ENCODE assay signal across 7 cellular contexts in genomic region chr5:40338469-40338868, GRCh38.
DNase-seq lines count a peak whose midpoint lies in the region; ATAC-seq, FAIRE-seq and TF ChIP-seq lines count a peak whose summit lies in the region.
"Not testable (repeated sequence)": the region's sequence is repeated elsewhere in the genome, so short reads cannot be mapped to it uniquely, and the experiment has no call there.

No MANE protein-coding gene starts in this region.

- intact Hi-C loops in CD8-positive, alpha-beta T cell (cut with DNase I, micrococcal nuclease): not testable (repeated sequence)
- intact Hi-C loops in activated T-helper 2 cell treated with anti-CD3 and anti-CD28 coated beads, Interferon-gamma antibody, Interleukin-2, Interleukin-4, amounts not matched to agents 10 μg/mL and 5 μg/mL and 100 μg/mL, durations not matched to agents 14 hours and 24 hours and 36 hours (cut with micrococcal nuclease): loop anchor here (1.0 kb wide), 1 partner anchor 61 kb away; no protein-coding TSS in a partner anchor

- H3K4me3 ChIP-seq in CD8-positive, alpha-beta T cell (ENCODE audit: low read depth, low read length); small intestine (ENCODE audit: low read depth in 1 of 2, low read length in 2 of 2): not testable (repeated sequence)

- not testable (repeated sequence) for TF ChIP-seq CTCF in CD8-positive, alpha-beta T cell (IDR thresholded peaks at IDR 0.05)

- H3K36me3 Mint-ChIP-seq in CD8-positive, alpha-beta T cell; effector memory CD8-positive, alpha-beta T cell (ENCODE audit: insufficient read depth): not testable (repeated sequence)
- peaks cover 31% of the 10 kb centered on the region for H3K36me3 Mint-ChIP-seq in T-helper 1 cell treated with Interleukin-12 subunit alpha and Interleukin-12 subunit beta and Interleukin-4 antibody, amounts not matched to agents 30 μg/mL and 1 μg/mL, for 36 hours (ENCODE audit: low read depth)
- H3K36me3 Mint-ChIP-seq in activated CD4-positive, alpha-beta T cell treated with anti-CD3 and anti-CD28 coated beads, Interleukin-2, amount 10 ng/mL, durations not matched to agents 7 days and 5 days (ENCODE audit: low read depth): peaks cover 19% of the 10 kb centered on the region
- H3K36me3 Mint-ChIP-seq in activated CD8-positive, alpha-beta memory T cell treated with anti-CD3 and anti-CD28 coated beads, Interleukin-2, amount 10 ng/mL, durations not matched to agents 7 days and 5 days: peaks cover 54% of the 10 kb centered on the region
- peaks cover 64% of the 10 kb centered on the region for H3K36me3 Mint-ChIP-seq in activated T-helper 2 cell treated with anti-CD3 and anti-CD28 coated beads, Interferon-gamma antibody, Interleukin-2, Interleukin-4, amounts not matched to agents 10 μg/mL and 5 μg/mL and 100 μg/mL, durations not matched to agents 14 hours and 24 hours and 36 hours (ENCODE audit: low read depth)

- peaks cover 26% of the 10 kb centered on the region for H3K4me1 Mint-ChIP-seq in CD8-positive, alpha-beta T cell (ENCODE audit: low read depth)
- peaks cover 24% of the 10 kb centered on the region for H3K4me1 Mint-ChIP-seq in T-helper 1 cell treated with Interleukin-12 subunit alpha and Interleukin-12 subunit beta and Interleukin-4 antibody, amounts not matched to agents 30 μg/mL and 1 μg/mL, for 36 hours (ENCODE audit: low read depth)
- H3K4me1 Mint-ChIP-seq in activated CD4-positive, alpha-beta T cell treated with anti-CD3 and anti-CD28 coated beads, Interleukin-2, amount 10 ng/mL, durations not matched to agents 7 days and 5 days: peaks cover 24% of the 10 kb centered on the region
- peaks cover 49% of the 10 kb centered on the region for H3K4me1 Mint-ChIP-seq in activated CD8-positive, alpha-beta memory T cell treated with anti-CD3 and anti-CD28 coated beads, Interleukin-2, amount 10 ng/mL, durations not matched to agents 7 days and 5 days
- peaks cover 40% of the 10 kb centered on the region for H3K4me1 Mint-ChIP-seq in activated T-helper 2 cell treated with anti-CD3 and anti-CD28 coated beads, Interferon-gamma antibody, Interleukin-2, Interleukin-4, amounts not matched to agents 10 μg/mL and 5 μg/mL and 100 μg/mL, durations not matched to agents 14 hours and 24 hours and 36 hours (ENCODE audit: low read depth)
- peaks cover 43 to 48% of the 10 kb centered on the region in 2 donors for H3K4me1 Mint-ChIP-seq in effector memory CD8-positive, alpha-beta T cell (ENCODE audit: low read depth in 2 of 2)

- CTCF ChIA-PET in CD8-positive, alpha-beta T cell (lab: Charles Lee); activated CD4-positive, alpha-beta T cell treated with anti-CD3 and anti-CD28 coated beads, Interleukin-2, amount 10 ng/mL, durations not matched to agents 7 days and 5 days (lab: Charles Lee); activated CD8-positive, alpha-beta memory T cell treated with anti-CD3 and anti-CD28 coated beads, Interleukin-2, amount 10 ng/mL, durations not matched to agents 7 days and 5 days (lab: Charles Lee): not testable (repeated sequence)

- H3K9me3 ChIP-seq in CD8-positive, alpha-beta T cell (ENCODE audit: low read length); small intestine (ENCODE audit: control insufficient read depth, low read depth): not testable (repeated sequence)

- POLR2A ChIA-PET in CD8-positive, alpha-beta T cell (lab: Charles Lee): interaction anchor here (1.0 kb wide), 1 partner anchor 339 kb away, joined by 3 read pairs; no protein-coding TSS in a partner anchor
- POLR2A ChIA-PET in activated CD4-positive, alpha-beta T cell treated with anti-CD3 and anti-CD28 coated beads, Interleukin-2, amount 10 ng/mL, durations not matched to agents 7 days and 5 days (lab: Charles Lee): not testable (repeated sequence)

- H3K9me3 Mint-ChIP-seq in CD8-positive, alpha-beta T cell; activated CD8-positive, alpha-beta memory T cell treated with anti-CD3 and anti-CD28 coated beads, Interleukin-2, amount 10 ng/mL, durations not matched to agents 7 days and 5 days (ENCODE audit: low read depth); effector memory CD8-positive, alpha-beta T cell: not testable (repeated sequence)
- H3K9me3 Mint-ChIP-seq in T-helper 1 cell treated with Interleukin-12 subunit alpha and Interleukin-12 subunit beta and Interleukin-4 antibody, amounts not matched to agents 30 μg/mL and 1 μg/mL, for 36 hours: peaks cover 29% of the 10 kb centered on the region
- H3K9me3 Mint-ChIP-seq in activated CD4-positive, alpha-beta T cell treated with anti-CD3 and anti-CD28 coated beads, Interleukin-2, amount 10 ng/mL, durations not matched to agents 7 days and 5 days: peaks cover 17% of the 10 kb centered on the region
- H3K9me3 Mint-ChIP-seq in activated T-helper 2 cell treated with anti-CD3 and anti-CD28 coated beads, Interferon-gamma antibody, Interleukin-2, Interleukin-4, amounts not matched to agents 10 μg/mL and 5 μg/mL and 100 μg/mL, durations not matched to agents 14 hours and 24 hours and 36 hours: peaks cover 59% of the 10 kb centered on the region

- H3K27me3 ChIP-seq in CD8-positive, alpha-beta T cell (ENCODE audit: insufficient read depth, low read length); small intestine (ENCODE audit: control insufficient read depth in 2 of 2, insufficient read depth in 2 of 2, low read length in 2 of 2): not testable (repeated sequence)

- not testable (repeated sequence) for H3K4me1 ChIP-seq in CD8-positive, alpha-beta T cell (ENCODE audit: insufficient read depth, low read length); small intestine (ENCODE audit: control insufficient read depth in 2 of 2, insufficient read depth in 1 of 2, low read depth in 1 of 2, low read length in 1 of 2)

- H3K27me3 Mint-ChIP-seq in CD8-positive, alpha-beta T cell (ENCODE audit: low read depth); T-helper 1 cell treated with Interleukin-12 subunit alpha and Interleukin-12 subunit beta and Interleukin-4 antibody, amounts not matched to agents 30 μg/mL and 1 μg/mL, for 36 hours (ENCODE audit: low read depth); activated CD4-positive, alpha-beta T cell treated with anti-CD3 and anti-CD28 coated beads, Interleukin-2, amount 10 ng/mL, durations not matched to agents 7 days and 5 days; activated CD8-positive, alpha-beta memory T cell treated with anti-CD3 and anti-CD28 coated beads, Interleukin-2, amount 10 ng/mL, durations not matched to agents 7 days and 5 days; activated T-helper 2 cell treated with anti-CD3 and anti-CD28 coated beads, Interferon-gamma antibody, Interleukin-2, Interleukin-4, amounts not matched to agents 10 μg/mL and 5 μg/mL and 100 μg/mL, durations not matched to agents 14 hours and 24 hours and 36 hours (ENCODE audit: low read depth); effector memory CD8-positive, alpha-beta T cell: not testable (repeated sequence)

- H3K4me3 Mint-ChIP-seq in CD8-positive, alpha-beta T cell: peak overlapping the region; percentile 9
- H3K4me3 Mint-ChIP-seq in T-helper 1 cell treated with Interleukin-12 subunit alpha and Interleukin-12 subunit beta and Interleukin-4 antibody, amounts not matched to agents 30 μg/mL and 1 μg/mL, for 36 hours: peak overlapping the region; percentile 18
- not testable (repeated sequence) for H3K4me3 Mint-ChIP-seq in activated CD4-positive, alpha-beta T cell treated with anti-CD3 and anti-CD28 coated beads, Interleukin-2, amount 10 ng/mL, durations not matched to agents 7 days and 5 days
- peak overlapping the region; percentile 20 for H3K4me3 Mint-ChIP-seq in activated CD8-positive, alpha-beta memory T cell treated with anti-CD3 and anti-CD28 coated beads, Interleukin-2, amount 10 ng/mL, durations not matched to agents 7 days and 5 days
- peak overlapping the region; percentile 1 for H3K4me3 Mint-ChIP-seq in activated T-helper 2 cell treated with anti-CD3 and anti-CD28 coated beads, Interferon-gamma antibody, Interleukin-2, Interleukin-4, amounts not matched to agents 10 μg/mL and 5 μg/mL and 100 μg/mL, durations not matched to agents 14 hours and 24 hours and 36 hours (ENCODE audit: low read depth)
- peak overlapping the region; percentile 50 to 53 for H3K4me3 Mint-ChIP-seq in effector memory CD8-positive, alpha-beta T cell

- not testable (repeated sequence) for FAIRE-seq in small intestine (lab: Jason Lieb, UNC)

- not testable (repeated sequence) for DNase-seq in CD8-positive, alpha-beta T cell; activated CD4-positive, alpha-beta T cell treated with anti-CD3 and anti-CD28 coated beads, Interleukin-2, amount 10 ng/mL, durations not matched to agents 7 days and 5 days; activated CD8-positive, alpha-beta memory T cell treated with anti-CD3 and anti-CD28 coated beads, Interleukin-2, amount 10 ng/mL, durations not matched to agents 7 days and 5 days; activated T-helper 2 cell treated with anti-CD3 and anti-CD28 coated beads, Interferon-gamma antibody, Interleukin-2, Interleukin-4, amounts not matched to agents 10 μg/mL and 5 μg/mL and 100 μg/mL, durations not matched to agents 14 hours and 24 hours and 36 hours (ENCODE audit: low spot score); effector memory CD8-positive, alpha-beta T cell
- peak; percentile 40 for DNase-seq in small intestine

- not testable (repeated sequence) for H3K27ac ChIP-seq in CD8-positive, alpha-beta T cell (ENCODE audit: low read depth, low read length); small intestine (ENCODE audit: low read depth in 1 of 2, low read length in 1 of 2)

- H3K27ac Mint-ChIP-seq in CD8-positive, alpha-beta T cell: peak overlapping the region; percentile 14
- H3K27ac Mint-ChIP-seq in T-helper 1 cell treated with Interleukin-12 subunit alpha and Interleukin-12 subunit beta and Interleukin-4 antibody, amounts not matched to agents 30 μg/mL and 1 μg/mL, for 36 hours: peak overlapping the region; percentile 34
- H3K27ac Mint-ChIP-seq in activated CD4-positive, alpha-beta T cell treated with anti-CD3 and anti-CD28 coated beads, Interleukin-2, amount 10 ng/mL, durations not matched to agents 7 days and 5 days: peak overlapping the region; percentile 1
- H3K27ac Mint-ChIP-seq in activated CD8-positive, alpha-beta memory T cell treated with anti-CD3 and anti-CD28 coated beads, Interleukin-2, amount 10 ng/mL, durations not matched to agents 7 days and 5 days: peak overlapping the region; percentile 81
- peak overlapping the region; percentile 64 for H3K27ac Mint-ChIP-seq in activated T-helper 2 cell treated with anti-CD3 and anti-CD28 coated beads, Interferon-gamma antibody, Interleukin-2, Interleukin-4, amounts not matched to agents 10 μg/mL and 5 μg/mL and 100 μg/mL, durations not matched to agents 14 hours and 24 hours and 36 hours
- peak overlapping the region; percentile 72 to 80 for H3K27ac Mint-ChIP-seq in effector memory CD8-positive, alpha-beta T cell

- not testable (repeated sequence) for ATAC-seq in CD8-positive, alpha-beta T cell
- ATAC-seq in activated CD8-positive, alpha-beta memory T cell treated with anti-CD3 and anti-CD28 coated beads, Interleukin-2, amount 10 ng/mL, durations not matched to agents 7 days and 5 days: peak; percentile 20
- ATAC-seq in effector memory CD8-positive, alpha-beta T cell (replicated peaks): peak; percentile 63

- WGBS in small intestine, 3 donors: 76 to 85% (median 83%) methylated on average over 3 of the region's 3 CpGs

- H3K36me3 ChIP-seq in CD8-positive, alpha-beta T cell (ENCODE audit: insufficient read depth, low read length); small intestine (ENCODE audit: control insufficient read depth in 2 of 2, insufficient read depth in 2 of 2, low read length in 2 of 2): not testable (repeated sequence)

Comparison
In these comparisons a context has a peak if more than half of its experiments do, and no peak if none do; other contexts are left out.
1. H3K27ac Mint-ChIP-seq: peak in every context shown above with its lines; median percentile 81 in activated CD8-positive, alpha-beta memory T cell treated with anti-CD3 and anti-CD28 coated beads, Interleukin-2, amount 10 ng/mL, durations not matched to agents 7 days and 5 days; 76 in effector memory CD8-positive, alpha-beta T cell; 64 in activated T-helper 2 cell treated with anti-CD3 and anti-CD28 coated beads, Interferon-gamma antibody, Interleukin-2, Interleukin-4, amounts not matched to agents 10 μg/mL and 5 μg/mL and 100 μg/mL, durations not matched to agents 14 hours and 24 hours and 36 hours; 34 in T-helper 1 cell treated with Interleukin-12 subunit alpha and Interleukin-12 subunit beta and Interleukin-4 antibody, amounts not matched to agents 30 μg/mL and 1 μg/mL, for 36 hours; 14 in CD8-positive, alpha-beta T cell; 1 in activated CD4-positive, alpha-beta T cell treated with anti-CD3 and anti-CD28 coated beads, Interleukin-2, amount 10 ng/mL, durations not matched to agents 7 days and 5 days.